In genomic region chr2:204539010-204539385, GRCh38 we compare ENCODE assay signal across 14 cellular contexts.
"Had no signal": no experiment of that assay in that cellular context is flagged by ENCODE, and none has a peak within 500 bp of the region (broad histone marks: within the 10 kb centered on the region; RNA-seq: fewer than 3 reads in every experiment).

No MANE protein-coding gene starts in this region.

- H3K27ac ChIP-seq: lower lobe of right lung, neutrophil, SJSA1 had no signal

- H3K4me1 ChIP-seq: heart left ventricle, lower lobe of right lung had no signal

- ATAC-seq: activated CD8-positive, alpha-beta T cell treated with anti-CD3 and anti-CD28 coated beads for 36 hours; activated T-cell treated with anti-CD3 and anti-CD28 coated beads, Interleukin-2, amount 50 U/mL, for 72 hours; heart left ventricle; lower lobe of right lung; stimulated activated naive CD8-positive, alpha-beta T cell treated with anti-CD3 and anti-CD28 coated beads, Interleukin-15, amount 100 ng/mL, for 72 hours had no signal

- H3K27me3 ChIP-seq: SJSA1 had no signal

- H3K4me3 ChIP-seq: lower lobe of right lung, SJSA1 had no signal

- H3K9me3 ChIP-seq: heart left ventricle, lower lobe of right lung, neutrophil, SJSA1 had no signal

- DNase-seq: activated CD4-positive, alpha-beta T cell treated with anti-CD3 and anti-CD28 coated beads for 4 hours; activated CD8-positive, alpha-beta T cell treated with anti-CD3 and anti-CD28 coated beads for 36 hours; activated gamma-delta T cell treated with Interleukin-2 at 50 U/mL for 16 hours; activated naive CD8-positive, alpha-beta T cell treated with anti-CD3 and anti-CD28 coated beads for 36 hours; activated T-cell treated with anti-CD3 and anti-CD28 coated beads, Interleukin-2, amount 50 U/mL, for 72 hours; cortex of kidney; effector memory CD4-positive, alpha-beta T cell; heart left ventricle; left cardiac atrium; lower lobe of right lung; naive B cell; stimulated activated naive CD8-positive, alpha-beta T cell treated with anti-CD3 and anti-CD28 coated beads, Interleukin-15, amount 100 ng/mL, for 72 hours had no signal

- H3K36me3 ChIP-seq: heart left ventricle, lower lobe of right lung, neutrophil, SJSA1 had no signal
